34 cellular contexts compared by ENCODE assay signal in genomic region chr17:63069245-63069644, GRCh38.
"Had no signal": no experiment of that assay in that cellular context is flagged by ENCODE, and none has a peak within 500 bp of the region (broad histone marks: within the 10 kb centered on the region; RNA-seq: fewer than 3 reads in every experiment).

No MANE protein-coding gene starts in this region.

- DNase-seq: activated B cell treated with CpG ODN at 0.5 μM for 24 hours; activated CD4-positive, alpha-beta memory T cell treated with anti-CD3 and anti-CD28 coated beads for 36 hours; activated CD4-positive, alpha-beta T cell treated with anti-CD3 and anti-CD28 coated beads for 4 hours; activated CD4-positive, alpha-beta T cell treated with anti-CD3 and anti-CD28 coated beads, Interleukin-2, amount 50 U/mL, for 1 hour; activated CD4-positive, CD25-positive, alpha-beta regulatory T cell treated with anti-CD3 and anti-CD28 coated beads, Interleukin-2, amount 50 U/mL, for 72 hours; activated effector memory CD4-positive, alpha-beta T cell treated with anti-CD3 and anti-CD28 coated beads, Interleukin-2, amount 50 U/mL, for 16 hours; activated naive CD4-positive, alpha-beta T cell treated with Interleukin-2 at 50 U/mL for 16 hours; activated T-cell treated with anti-CD3 and anti-CD28 coated beads, Interleukin-2, amount 50 U/mL, for 1 hour; amniotic stem cell; aorta; brain microvascular endothelial cell; central memory CD4-positive, alpha-beta T cell; Kasumi-1; KG1; MG63; NCI-H1048; NCI-H1105 treated with DMSO at 0.1 percent for 48 hours; NCI-H1436; NCI-H1694; NCI-H1930; NCI-H2081 treated with DMSO at 0.1 percent for 48 hours; NCI-H226; NCI-H524 treated with DMSO at 0.1 percent for 48 hours; PC-3; Peyer's patch; RPMI8226; SHP77 treated with DMSO at 0.1 percent for 48 hours; SK-N-SH; T-helper 9 cell had no signal

- H3K27me3 Mint-ChIP-seq: activated CD4-positive, alpha-beta memory T cell treated with anti-CD3 and anti-CD28 coated beads for 36 hours; activated naive CD4-positive, alpha-beta T cell treated with anti-CD3 and anti-CD28 coated beads, Interleukin-2, amount 50 U/mL, for 24 hours had no signal

- H3K4me2 ChIP-seq: SK-N-SH had no signal

- H3K27ac ChIP-seq: brain microvascular endothelial cell, Peyer's patch, SJSA1, VCaP had no signal

- H3K4me1 Mint-ChIP-seq: activated B cell treated with CpG ODN at 0.5 μM for 24 hours had no signal

- H3K9ac ChIP-seq: SK-N-SH had no signal

- H3K27me3 ChIP-seq: brain microvascular endothelial cell, MG63, Peyer's patch, SJSA1 had no signal

- H3K4me3 Mint-ChIP-seq: activated B cell treated with CpG ODN at 0.5 μM for 24 hours; activated CD4-positive, alpha-beta memory T cell treated with anti-CD3 and anti-CD28 coated beads for 36 hours; activated naive CD4-positive, alpha-beta T cell treated with anti-CD3 and anti-CD28 coated beads, Interleukin-2, amount 50 U/mL, for 24 hours; activated T-helper 1 cell treated with anti-CD3 and anti-CD28 coated beads, Interleukin-12 subunit alpha, Interleukin-12 subunit beta, Interleukin-2, Interleukin-4 antibody, amounts not matched to agents 30 ng/mL and 10 ng/mL and 1 ng/mL, durations not matched to agents 14 hours and 24 hours and 36 hours; T-helper 1 cell treated with Interleukin-12 subunit alpha and Interleukin-12 subunit beta and Interleukin-4 antibody, amounts not matched to agents 30 μg/mL and 1 μg/mL, for 36 hours had no signal

- H3K4me3 ChIP-seq: MG63, Peyer's patch, SJSA1 had no signal

- H3K9me3 ChIP-seq: MG63, Peyer's patch, SJSA1, SK-N-SH had no signal

- H3K36me3 ChIP-seq: brain microvascular endothelial cell, MG63, Peyer's patch, SJSA1 had no signal

- ATAC-seq: PC-3 had no signal

- H3K4me1 ChIP-seq: Peyer's patch, SJSA1 had no signal

- H3K9me3 Mint-ChIP-seq: activated B cell treated with CpG ODN at 0.5 μM for 24 hours; activated CD4-positive, alpha-beta memory T cell treated with anti-CD3 and anti-CD28 coated beads for 36 hours; activated naive CD4-positive, alpha-beta T cell treated with anti-CD3 and anti-CD28 coated beads, Interleukin-2, amount 50 U/mL, for 24 hours; activated T-helper 1 cell treated with anti-CD3 and anti-CD28 coated beads, Interleukin-12 subunit alpha, Interleukin-12 subunit beta, Interleukin-2, Interleukin-4 antibody, amounts not matched to agents 30 ng/mL and 10 ng/mL and 1 ng/mL, durations not matched to agents 14 hours and 24 hours and 36 hours; T-helper 1 cell treated with Interleukin-12 subunit alpha and Interleukin-12 subunit beta and Interleukin-4 antibody, amounts not matched to agents 30 μg/mL and 1 μg/mL, for 36 hours had no signal

- H3K36me3 Mint-ChIP-seq: activated CD4-positive, alpha-beta memory T cell treated with anti-CD3 and anti-CD28 coated beads for 36 hours had no signal

- H3K27ac Mint-ChIP-seq: activated B cell treated with CpG ODN at 0.5 μM for 24 hours; activated CD4-positive, alpha-beta memory T cell treated with anti-CD3 and anti-CD28 coated beads for 36 hours; activated naive CD4-positive, alpha-beta T cell treated with anti-CD3 and anti-CD28 coated beads, Interleukin-2, amount 50 U/mL, for 24 hours; activated T-helper 1 cell treated with anti-CD3 and anti-CD28 coated beads, Interleukin-12 subunit alpha, Interleukin-12 subunit beta, Interleukin-2, Interleukin-4 antibody, amounts not matched to agents 30 ng/mL and 10 ng/mL and 1 ng/mL, durations not matched to agents 14 hours and 24 hours and 36 hours; T-helper 1 cell treated with Interleukin-12 subunit alpha and Interleukin-12 subunit beta and Interleukin-4 antibody, amounts not matched to agents 30 μg/mL and 1 μg/mL, for 36 hours had no signal
